In the genomic region with DNA sequence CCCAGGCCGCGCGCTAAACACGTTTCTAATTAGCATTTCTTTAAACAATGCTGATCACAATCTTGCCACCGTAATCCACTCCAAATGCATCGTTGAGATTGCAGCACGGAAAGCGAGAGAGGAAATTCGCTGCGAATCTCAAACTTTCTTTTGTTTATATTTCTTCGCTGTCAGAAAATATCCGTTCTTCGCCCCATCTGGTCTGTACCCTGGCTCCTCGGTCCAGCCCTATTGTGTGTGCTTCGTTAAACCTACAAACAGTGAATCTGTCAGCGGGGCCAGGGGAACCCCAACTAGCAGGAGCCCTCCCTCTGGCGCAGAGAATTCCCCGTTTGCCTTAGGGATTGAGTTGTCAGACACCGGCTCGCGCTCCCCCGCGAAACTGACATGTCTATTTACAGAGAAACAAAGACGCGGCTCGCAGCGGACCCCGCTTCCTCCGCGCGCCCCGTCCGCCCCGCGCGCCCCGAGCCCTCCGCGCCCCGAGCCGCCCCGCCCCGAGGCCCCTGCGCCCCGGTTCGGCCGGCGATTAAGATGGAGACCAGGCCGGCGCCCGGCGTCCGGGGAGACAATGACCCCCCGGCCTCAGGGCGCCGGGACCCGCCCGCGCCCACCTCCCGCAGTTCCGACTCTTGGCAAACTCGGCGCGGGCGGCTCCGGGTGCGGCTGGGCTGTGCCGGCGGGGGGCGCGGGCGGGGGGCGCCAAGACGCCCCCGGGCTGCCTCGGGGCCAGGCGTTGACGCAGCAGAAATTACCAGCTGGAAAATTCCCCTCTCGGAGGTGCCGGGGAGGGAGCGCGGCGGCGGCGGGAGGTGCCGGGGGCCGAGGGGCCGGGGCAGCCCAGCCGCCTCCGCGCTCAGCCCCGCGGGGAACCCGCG, we compare ENCODE assay signal across 8 cellular contexts. TPM values are rescaled to one million over a fixed set of nuclear protein-coding genes. Genes with fewer than 3 reads are reported as not detected.
DNase-seq lines count a peak whose midpoint lies in the region; ATAC-seq and TF ChIP-seq lines count a peak whose summit lies in the region.

No MANE protein-coding gene starts in this region.

- no peak for TF ChIP-seq POLR2A in prostate gland (IDR thresholded peaks at IDR 0.05)

- DNase-seq in activated T-cell treated with anti-CD3 and anti-CD28 coated beads, Interleukin-2, amount 50 U/mL, for 24 hours: no peak
- no peak for DNase-seq in activated T-cell treated with anti-CD3 and anti-CD28 coated beads, Interleukin-2, amount 50 U/mL, for 48 hours
- no peak for DNase-seq in T-cell
- peak; percentile 35 for DNase-seq in fibroblast of villous mesenchyme (ENCODE audit: low read depth)
- no peak for DNase-seq in prostate gland (ENCODE audit: low spot score)
- no peak for DNase-seq in dedifferentiated amniotic fluid mesenchymal stem cell (ENCODE audit: extremely low spot score)
- DNase-seq in COLO829 (ENCODE audit: low spot score): no peak
- no peak for DNase-seq in GF-D8 (lab: John Stamatoyannopoulos, UW)

- H3K4me3 Mint-ChIP-seq in activated T-cell treated with anti-CD3 and anti-CD28 coated beads, Interleukin-2, amount 50 U/mL, for 24 hours: peak overlapping the region; percentile 72
- H3K4me3 Mint-ChIP-seq in T-cell: peak overlapping the region; percentile 77 to 85 (median 85)

- CTCF ChIA-PET in T-cell (lab: Charles Lee): no interaction called here

- WGBS in prostate gland: 1% methylated on average over 44 of the region's 95 CpGs

- H3K4me1 ChIP-seq in prostate gland (replicated peaks): no peaks in the 10 kb centered on the region

- H3K27me3 ChIP-seq in prostate gland (replicated peaks; ENCODE audit: insufficient read depth): no peaks in the 10 kb centered on the region

- no peaks in the 10 kb centered on the region for H3K36me3 ChIP-seq in prostate gland

- no peaks in the 10 kb centered on the region for H3K36me3 Mint-ChIP-seq in activated T-cell treated with anti-CD3 and anti-CD28 coated beads, Interleukin-2, amount 50 U/mL, for 24 hours (ENCODE audit: low read depth)
- H3K36me3 Mint-ChIP-seq in T-cell: no peaks in the 10 kb centered on the region

- no peaks in the 10 kb centered on the region for H3K9me3 ChIP-seq in prostate gland

- TF ChIP-seq CTCF in fibroblast of villous mesenchyme (IDR thresholded peaks at IDR 0.05; ENCODE audit: insufficient read depth, low read depth, low read length) (no peak), prostate gland (IDR thresholded peaks at IDR 0.05) (no peak)

- peak overlapping the region; percentile 67 for H3K4me3 ChIP-seq in fibroblast of villous mesenchyme (ENCODE audit: low read depth, low read length)
- peak overlapping the region; percentile 65 to 72 for H3K4me3 ChIP-seq in prostate gland

- H3K27ac ChIP-seq in prostate gland: peak overlapping the region; percentile 47 to 60

- peaks cover 27% of the 10 kb centered on the region for H3K4me1 Mint-ChIP-seq in activated T-cell treated with anti-CD3 and anti-CD28 coated beads, Interleukin-2, amount 50 U/mL, for 24 hours (ENCODE audit: low read depth)
- peaks cover 9 to 11% (median 11%) of the 10 kb centered on the region in 3 donors for H3K4me1 Mint-ChIP-seq in T-cell

- H3K9me3 Mint-ChIP-seq in activated T-cell treated with anti-CD3 and anti-CD28 coated beads, Interleukin-2, amount 50 U/mL, for 24 hours: no peaks in the 10 kb centered on the region
- H3K9me3 Mint-ChIP-seq in T-cell: no peaks in the 10 kb centered on the region

- intact Hi-C loops in prostate gland (cut with DNase I): loop anchor here (5.0 kb wide), 1 partner anchor 32 kb away; the partner anchor contains the start of gene ABHD16B

- POLR2A ChIA-PET in T-cell (lab: Charles Lee): interaction anchor here in 1 of 2 donors (0.6 kb wide), 1 partner anchor 45 kb away, joined by 6 read pairs; no protein-coding TSS in a partner anchor

- ATAC-seq in T-cell (replicated peaks in 1 of 4): peak in 3 of 4 experiments; percentile 10 to 31 (median 23)

- no peak overlapping the region for H3K27ac Mint-ChIP-seq in activated T-cell treated with anti-CD3 and anti-CD28 coated beads, Interleukin-2, amount 50 U/mL, for 24 hours
- H3K27ac Mint-ChIP-seq in T-cell: peak overlapping the region in 1 of 2 donors; percentile 69

- H3K27me3 Mint-ChIP-seq in activated T-cell treated with anti-CD3 and anti-CD28 coated beads, Interleukin-2, amount 50 U/mL, for 24 hours: peaks cover 61% of the 10 kb centered on the region
- peaks cover 30 to 57% of the 10 kb centered on the region in 2 donors for H3K27me3 Mint-ChIP-seq in T-cell

RNA-seq across cellular contexts. Expression of gene ZBTB46, which starts 0.9 kb away (rescaled TPM):
- under 1 TPM; 0.20 to 0.95 (median 0.30) TPM for total RNA-seq in T-cell
- 13.8 and 21.3 TPM in 2 replicates for total RNA-seq in fibroblast of villous mesenchyme
- total RNA-seq in prostate gland: 10 to 100 TPM in 1 of 2 donors, 1 to 10 TPM in 1; 7.9 to 12.2 TPM

RNA-seq across cellular contexts. Expression of gene ABHD16B, which starts 31.1 kb away (rescaled TPM):
- total RNA-seq in T-cell (not detected), fibroblast of villous mesenchyme (not detected in 2 replicates), prostate gland (1 to 10 TPM in 1 of 2 donors, not detected in 1; 1.6 TPM)

RNA-seq across cellular contexts. Expression of gene TPD52L2, which starts 34.9 kb away (rescaled TPM):
- total RNA-seq in T-cell: 10 to 100 TPM; 27.8 to 44.1 (median 39.3) TPM
- total RNA-seq in fibroblast of villous mesenchyme: 103 and 115 TPM in 2 replicates
- total RNA-seq in prostate gland: 100 to 1,000 TPM; 105 to 127 TPM
